8 cellular contexts compared by ENCODE assay signal in the genomic region with DNA sequence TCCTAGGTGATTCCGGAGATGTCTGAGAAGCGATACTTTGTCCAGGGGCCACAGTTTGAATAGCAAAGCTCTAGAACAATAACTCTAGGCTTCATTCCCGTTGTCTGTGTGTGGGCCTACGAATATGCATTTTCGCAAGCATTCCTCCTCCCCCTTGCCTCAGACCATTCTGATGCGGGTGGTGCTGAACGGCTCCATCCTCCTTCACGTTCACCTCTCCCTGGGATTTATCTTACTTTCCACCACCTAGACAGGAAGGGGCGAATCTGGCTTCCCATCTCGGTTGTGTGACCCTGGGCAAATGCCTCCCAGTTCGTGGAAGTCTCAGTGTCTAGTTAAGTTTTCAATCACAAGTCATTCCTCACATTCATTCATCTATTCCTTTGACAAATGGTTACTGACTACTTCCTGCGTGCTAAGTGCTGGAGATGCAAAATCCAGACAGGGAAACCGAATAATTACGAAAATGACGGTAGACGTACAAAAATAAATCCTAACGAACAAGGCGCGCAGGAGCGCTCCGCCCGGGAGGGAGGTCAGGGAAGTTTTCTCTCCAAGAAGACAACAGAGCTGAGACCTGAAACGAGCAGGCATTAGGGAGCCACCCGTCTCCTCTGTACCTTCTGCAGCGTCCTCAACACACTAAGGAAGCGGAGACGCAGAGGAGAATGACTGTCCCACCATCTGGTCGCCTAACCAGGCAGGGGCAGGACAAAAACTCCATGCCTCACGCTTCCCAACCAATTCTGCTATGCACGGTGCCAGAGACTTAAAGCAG. TPM values are rescaled to one million over a fixed set of nuclear protein-coding genes. Genes with fewer than 3 reads are reported as not detected.
A peak's percentile ranks its signal among the peaks of the same experiment; 100 is the strongest.
DNase-seq lines count a peak whose midpoint lies in the region; ATAC-seq and TF ChIP-seq lines count a peak whose summit lies in the region.

No MANE protein-coding gene starts in this region.

- H3K36me3 ChIP-seq in osteoblast (ENCODE audit: insufficient read depth, low read length), result peaks cover 26% of the 10 kb centered on the region

- H3K27ac ChIP-seq in osteoblast (ENCODE audit: low read depth, low read length), result peak overlapping the region; percentile 71

- H3K27ac Mint-ChIP-seq in activated CD4-positive, alpha-beta T cell treated with anti-CD3 and anti-CD28 coated beads, Interleukin-2, amount 10 ng/mL, durations not matched to agents 7 days and 5 days, result peak overlapping the region; percentile 93

- CTCF ChIA-PET in activated CD4-positive, alpha-beta T cell treated with anti-CD3 and anti-CD28 coated beads, Interleukin-2, amount 10 ng/mL, durations not matched to agents 7 days and 5 days (lab: Charles Lee), result interaction anchor here (0.8 to 1.5 kb wide), 4 partner anchors 16 to 269 kb away, joined by 3 to 10 read pairs (median 3); a partner anchor contains a TSS

- peaks cover 37% of the 10 kb centered on the region for H3K79me2 ChIP-seq in osteoblast (ENCODE audit: insufficient read depth, low read length)

- H3K4me1 ChIP-seq in osteoblast (ENCODE audit: insufficient read depth, low read length), result peaks cover 19% of the 10 kb centered on the region

- H3K9me3 Mint-ChIP-seq in activated CD4-positive, alpha-beta T cell treated with anti-CD3 and anti-CD28 coated beads, Interleukin-2, amount 10 ng/mL, durations not matched to agents 7 days and 5 days, result no peaks in the 10 kb centered on the region

- H3K36me3 Mint-ChIP-seq in activated CD4-positive, alpha-beta T cell treated with anti-CD3 and anti-CD28 coated beads, Interleukin-2, amount 10 ng/mL, durations not matched to agents 7 days and 5 days (ENCODE audit: low read depth), result peaks cover 6% of the 10 kb centered on the region

- H3K27me3 ChIP-seq in osteoblast (ENCODE audit: insufficient read depth, low read length), result no peaks in the 10 kb centered on the region

- POLR2A ChIA-PET in activated CD4-positive, alpha-beta T cell treated with anti-CD3 and anti-CD28 coated beads, Interleukin-2, amount 10 ng/mL, durations not matched to agents 7 days and 5 days (lab: Charles Lee), result interaction anchor here (0.7 to 1.8 kb wide), 3 partner anchors 22 to 24 kb away, joined by 3 to 13 read pairs (median 7); a partner anchor contains a TSS

- ATAC-seq in GM21576 (IDR thresholded peaks at IDR 0.05; ENCODE audit: unreplicated experiment), result no peak

- peak overlapping the region; percentile 81 for H2AFZ ChIP-seq in osteoblast (ENCODE audit: low read length)

- H3K27me3 Mint-ChIP-seq in activated CD4-positive, alpha-beta T cell treated with anti-CD3 and anti-CD28 coated beads, Interleukin-2, amount 10 ng/mL, durations not matched to agents 7 days and 5 days, result no peaks in the 10 kb centered on the region

- peaks cover 32% of the 10 kb centered on the region for H3K4me1 Mint-ChIP-seq in activated CD4-positive, alpha-beta T cell treated with anti-CD3 and anti-CD28 coated beads, Interleukin-2, amount 10 ng/mL, durations not matched to agents 7 days and 5 days

- peak overlapping the region; percentile 80 for H3K4me3 Mint-ChIP-seq in activated CD4-positive, alpha-beta T cell treated with anti-CD3 and anti-CD28 coated beads, Interleukin-2, amount 10 ng/mL, durations not matched to agents 7 days and 5 days

- H4K20me1 ChIP-seq in osteoblast (ENCODE audit: insufficient read depth, low read length), result peaks cover 29% of the 10 kb centered on the region

- peak overlapping the region; percentile 66 for H3K4me3 ChIP-seq in epithelial cell of esophagus (ENCODE audit: low read length)
- H3K4me3 ChIP-seq in osteoblast (ENCODE audit: insufficient read depth, low read length), result peak overlapping the region; percentile 76

- DNase-seq in activated CD4-positive, alpha-beta T cell treated with anti-CD3 and anti-CD28 coated beads, Interleukin-2, amount 10 ng/mL, durations not matched to agents 7 days and 5 days, result no peak
- no peak for DNase-seq in activated CD4-positive, alpha-beta T cell treated with anti-CD3 and anti-CD28 coated beads, Interleukin-2, amount 50 U/mL, for 4 hours
- peak; percentile 30 for DNase-seq in RKO (ENCODE audit: low spot score)
- DNase-seq in epithelial cell of esophagus (ENCODE audit: low read depth), result peak; percentile 15
- peak; percentile 92 for DNase-seq in osteoblast (ENCODE audit: insufficient read length, low spot score, missing footprints)
- no peak for DNase-seq in NCI-H2196 treated with DMSO at 0.1 percent for 48 hours (lab: John Stamatoyannopoulos, UW; ENCODE audit: unreplicated experiment)
- no peak for DNase-seq in SIG-M5 (lab: John Stamatoyannopoulos, UW)

- no peak for TF ChIP-seq CTCF in epithelial cell of esophagus (IDR thresholded peaks at IDR 0.05; ENCODE audit: insufficient read depth, low read depth, low read length, missing control alignments)
- TF ChIP-seq CTCF in osteoblast (IDR thresholded peaks at IDR 0.05; ENCODE audit: extremely low read depth, low read depth, low read length), result no peak

- no peaks in the 10 kb centered on the region for H3K9me3 ChIP-seq in osteoblast (ENCODE audit: low read depth, low read length)

- peak overlapping the region; percentile 99 for H3K4me2 ChIP-seq in osteoblast (ENCODE audit: insufficient read depth, low read length)

RNA-seq across cellular contexts. Expression of a gene that starts 1.3 kb away (rescaled TPM):
- total RNA-seq in activated CD4-positive, alpha-beta T cell treated with anti-CD3 and anti-CD28 coated beads, Interleukin-2, amount 10 ng/mL, durations not matched to agents 7 days and 5 days, result 10 to 100 TPM; 63.7 to 64.8 TPM
- total RNA-seq in osteoblast, result 6.2 TPM in 2 replicates

RNA-seq across cellular contexts. Expression of a gene that starts 20.7 kb away (rescaled TPM):
- 10 to 100 TPM; 74.1 to 83.8 TPM for total RNA-seq in activated CD4-positive, alpha-beta T cell treated with anti-CD3 and anti-CD28 coated beads, Interleukin-2, amount 10 ng/mL, durations not matched to agents 7 days and 5 days
- total RNA-seq in osteoblast, result 42.1 and 46.7 TPM in 2 replicates

RNA-seq across cellular contexts. Expression of a gene that starts 20.8 kb away (rescaled TPM):
- total RNA-seq in activated CD4-positive, alpha-beta T cell treated with anti-CD3 and anti-CD28 coated beads, Interleukin-2, amount 10 ng/mL, durations not matched to agents 7 days and 5 days, result 10 to 100 TPM; 39.5 to 42.4 TPM
- 17.4 TPM in 2 replicates for total RNA-seq in osteoblast

RNA-seq across cellular contexts. Expression of a gene that starts 23.2 kb away (rescaled TPM):
- 1 to 10 TPM; 7.6 to 9.1 TPM for total RNA-seq in activated CD4-positive, alpha-beta T cell treated with anti-CD3 and anti-CD28 coated beads, Interleukin-2, amount 10 ng/mL, durations not matched to agents 7 days and 5 days
- 4.7 and 5.3 TPM in 2 replicates for total RNA-seq in osteoblast

RNA-seq across cellular contexts. Expression of a gene that starts 33.6 kb away (rescaled TPM):
- total RNA-seq in activated CD4-positive, alpha-beta T cell treated with anti-CD3 and anti-CD28 coated beads, Interleukin-2, amount 10 ng/mL, durations not matched to agents 7 days and 5 days, result 100 to 1,000 TPM; 128 to 148 TPM
- total RNA-seq in osteoblast, result 6.8 and 8.3 TPM in 2 replicates

Comparison
In these comparisons a context has a peak if more than half of its experiments do, and no peak if none do; other contexts are left out.
1. DNase-seq: peak in RKO (single experiment), epithelial cell of esophagus (single experiment) and osteoblast (single experiment); none in activated CD4-positive, alpha-beta T cell treated with anti-CD3 and anti-CD28 coated beads, Interleukin-2, amount 10 ng/mL, durations not matched to agents 7 days and 5 days (single experiment), activated CD4-positive, alpha-beta T cell treated with anti-CD3 and anti-CD28 coated beads, Interleukin-2, amount 50 U/mL, for 4 hours (0 of 2), NCI-H2196 treated with DMSO at 0.1 percent for 48 hours (single experiment) and SIG-M5 (single experiment).